Comparison of ENCODE assay signal across 20 cellular contexts in genomic region chr20:35837577-35838195, GRCh38.
DNase-seq lines count a peak whose midpoint lies in the region; ATAC-seq, FAIRE-seq and TF ChIP-seq lines count a peak whose summit lies in the region.
"Had no signal": no experiment of that assay in that cellular context is flagged by ENCODE, and none has a peak within 500 bp of the region (broad histone marks: within the 10 kb centered on the region; RNA-seq: fewer than 3 reads in every experiment).

No MANE protein-coding gene starts in this region.

- H3K27ac Mint-ChIP-seq in effector memory CD8-positive, alpha-beta T cell, result no peak overlapping the region

- H3K27ac ChIP-seq in foreskin keratinocyte, result no peak overlapping the region
- no peak overlapping the region for H3K27ac ChIP-seq in testis
- H3K27ac ChIP-seq: ascending aorta; BLaER1 treated with 17β-estradiol and CSF1 and Interleukin-3, amounts not matched to agents 10 nM and 100 nM; gastroesophageal sphincter; Peyer's patch had no signal

- no peak for TF ChIP-seq CTCF in fibroblast of mammary gland (conservative IDR thresholded peaks at IDR 0.05; ENCODE audit: control insufficient read depth, insufficient read depth, low read depth, low read length)
- TF ChIP-seq CTCF in foreskin keratinocyte (conservative IDR thresholded peaks at IDR 0.05), result no peak
- TF ChIP-seq CTCF in testis (IDR thresholded peaks at IDR 0.05), result no peak

- H3K4me1 ChIP-seq in foreskin keratinocyte (no peaks in the 10 kb centered on the region), testis (no peaks in the 10 kb centered on the region)
- H3K4me1 ChIP-seq: ascending aorta; BLaER1 treated with 17β-estradiol and CSF1 and Interleukin-3, amounts not matched to agents 10 nM and 100 nM; Peyer's patch had no signal

- DNase-seq in NCI-H82 (lab: John Stamatoyannopoulos, UW), result peak; percentile 99
- DNase-seq in fibroblast of mammary gland (ENCODE audit: low read depth), result peak; percentile 25
- DNase-seq in renal cortical epithelial cell (ENCODE audit: low read depth), result peak; percentile 71
- no peak for DNase-seq in foreskin keratinocyte
- DNase-seq in effector memory CD8-positive, alpha-beta T cell, result no peak
- DNase-seq in testis, result no peak
- DNase-seq: activated CD4-positive, alpha-beta T cell treated with anti-CD3 and anti-CD28 coated beads for 48 hours; mucosa of descending colon; NCI-H1417 treated with DMSO at 0.1 percent for 48 hours; NCI-H510A; Peyer's patch; right cardiac atrium; stimulated activated naive CD4-positive, alpha-beta T cell treated with Interleukin-2 at 50 U/mL for 16 hours; T-helper 1 cell had no signal

- WGBS in testis, 2 donors, result 85 to 94% methylated on average over 6 of the region's 6 CpGs

- ATAC-seq in foreskin keratinocyte, result no peak
- ATAC-seq in effector memory CD8-positive, alpha-beta T cell (replicated peaks), result no peak
- ATAC-seq in HG03442 (IDR thresholded peaks at IDR 0.05; ENCODE audit: unreplicated experiment), result no peak
- ATAC-seq: gastroesophageal sphincter, mucosa of descending colon had no signal

- H3K4me3 Mint-ChIP-seq in effector memory CD8-positive, alpha-beta T cell, result no peak overlapping the region

- no peak overlapping the region for H3K4me3 ChIP-seq in fibroblast of mammary gland (ENCODE audit: control insufficient read depth, low read depth, low read length)
- no peak overlapping the region for H3K4me3 ChIP-seq in testis
- H3K4me3 ChIP-seq: ascending aorta; BLaER1 treated with 17β-estradiol and CSF1 and Interleukin-3, amounts not matched to agents 10 nM and 100 nM; gastroesophageal sphincter; mucosa of descending colon; Peyer's patch had no signal

- H3K27me3 ChIP-seq in foreskin keratinocyte (no peaks in the 10 kb centered on the region), testis (no peaks in the 10 kb centered on the region)
- H3K27me3 ChIP-seq: ascending aorta; BLaER1 treated with 17β-estradiol and CSF1 and Interleukin-3, amounts not matched to agents 10 nM and 100 nM; gastroesophageal sphincter; Peyer's patch had no signal

- peaks cover 35 to 51% of the 10 kb centered on the region in 2 donors for H3K4me1 Mint-ChIP-seq in effector memory CD8-positive, alpha-beta T cell (ENCODE audit: low read depth in 2 of 2)

- intact Hi-C loops in testis (cut with DNase I; ENCODE audit: low total_unique reads), result no loop called here

- peak; percentile 50 for FAIRE-seq in G401.6 (lab: Jason Lieb, UNC)
- FAIRE-seq: islet of Langerhans had no signal

- no peaks in the 10 kb centered on the region for H3K9me3 ChIP-seq in testis
- H3K9me3 ChIP-seq: gastroesophageal sphincter, mucosa of descending colon, Peyer's patch had no signal

- no peaks in the 10 kb centered on the region for H3K36me3 ChIP-seq in testis (ENCODE audit: low read depth, missing control alignments)

- no peaks in the 10 kb centered on the region for H3K27me3 Mint-ChIP-seq in effector memory CD8-positive, alpha-beta T cell

- no peak for TF ChIP-seq POLR2A in testis (IDR thresholded peaks at IDR 0.05)

- H3K9me3 Mint-ChIP-seq in effector memory CD8-positive, alpha-beta T cell, result no peaks in the 10 kb centered on the region

- H3K36me3 Mint-ChIP-seq in effector memory CD8-positive, alpha-beta T cell (ENCODE audit: insufficient read depth), result peaks cover 36% of the 10 kb centered on the region

Comparison
In these comparisons a context has a peak if more than half of its experiments do, and no peak if none do; other contexts are left out.
1. DNase-seq: peak in NCI-H82 (single experiment), fibroblast of mammary gland (single experiment) and renal cortical epithelial cell (single experiment); none in foreskin keratinocyte (0 of 2), effector memory CD8-positive, alpha-beta T cell (0 of 3) and testis (single experiment).